ENCODE assay signal across 21 cellular contexts in genomic region chr5:123414975-123415374, GRCh38.
"Had no signal": no experiment of that assay in that cellular context is flagged by ENCODE, and none has a peak within 500 bp of the region (broad histone marks: within the 10 kb centered on the region; RNA-seq: fewer than 3 reads in every experiment).

No MANE protein-coding gene starts in this region.

- H3K27me3 ChIP-seq: body of pancreas, colonic mucosa, right atrium auricular region, tibial nerve, vagina had no signal

- H3K4me3 ChIP-seq: body of pancreas, colonic mucosa, right atrium auricular region, skin epidermis, tibial nerve, vagina had no signal

- DNase-seq: activated CD4-positive, alpha-beta T cell treated with anti-CD3 and anti-CD28 coated beads, Interleukin-2, amount 10 ng/mL, durations not matched to agents 24 days and 14 days; activated CD8-positive, alpha-beta memory T cell treated with anti-CD3 and anti-CD28 coated beads for 24 hours; activated naive CD4-positive, alpha-beta T cell treated with anti-CD3 and anti-CD28 coated beads for 36 hours; body of pancreas; central memory CD4-positive, alpha-beta T cell; colonic mucosa; foreskin fibroblast; hippocampal formation; kidney glomerular epithelial cell; midbrain; stimulated activated CD4-positive, alpha-beta T cell treated with anti-CD3 and anti-CD28 coated beads, Interleukin-15, amount 100 ng/mL, for 24 hours; stimulated activated CD4-positive, alpha-beta T cell treated with anti-CD3 and anti-CD28 coated beads, Interleukin-4, amount 100 ng/mL, for 1 hour; stimulated activated naive CD4-positive, alpha-beta T cell treated with Interleukin-2 at 50 U/mL for 16 hours; substantia nigra; T-helper 2 cell had no signal

- ATAC-seq: body of pancreas had no signal

- H3K4me1 ChIP-seq: colonic mucosa, right atrium auricular region had no signal

- H3K27ac ChIP-seq: body of pancreas, colonic mucosa, right atrium auricular region, skin epidermis, tibial nerve, vagina had no signal

- H3K27ac Mint-ChIP-seq: activated CD4-positive, alpha-beta T cell treated with anti-CD3 and anti-CD28 coated beads, Interleukin-2, amount 10 ng/mL, durations not matched to agents 24 days and 14 days; activated naive CD4-positive, alpha-beta T cell treated with anti-CD3 and anti-CD28 coated beads for 36 hours; activated T-helper 2 cell treated with anti-CD3 and anti-CD28 coated beads, Interferon-gamma antibody, Interleukin-2, Interleukin-4, amounts not matched to agents 10 μg/mL and 5 μg/mL and 100 μg/mL, durations not matched to agents 14 hours and 24 hours and 36 hours had no signal

- H3K9me3 ChIP-seq: body of pancreas, colonic mucosa, right atrium auricular region, tibial nerve, vagina had no signal

- H3K9me3 Mint-ChIP-seq: activated CD4-positive, alpha-beta T cell treated with anti-CD3 and anti-CD28 coated beads, Interleukin-2, amount 10 ng/mL, durations not matched to agents 24 days and 14 days; activated naive CD4-positive, alpha-beta T cell treated with anti-CD3 and anti-CD28 coated beads for 36 hours; activated T-helper 2 cell treated with anti-CD3 and anti-CD28 coated beads, Interferon-gamma antibody, Interleukin-2, Interleukin-4, amounts not matched to agents 10 μg/mL and 5 μg/mL and 100 μg/mL, durations not matched to agents 14 hours and 24 hours and 36 hours; neural crest cell had no signal

- H3K36me3 ChIP-seq: colonic mucosa had no signal

- H3K4me3 Mint-ChIP-seq: activated CD4-positive, alpha-beta T cell treated with anti-CD3 and anti-CD28 coated beads, Interleukin-2, amount 10 ng/mL, durations not matched to agents 24 days and 14 days; activated naive CD4-positive, alpha-beta T cell treated with anti-CD3 and anti-CD28 coated beads for 36 hours; neural crest cell had no signal

- H3K27me3 Mint-ChIP-seq: activated CD4-positive, alpha-beta T cell treated with anti-CD3 and anti-CD28 coated beads, Interleukin-2, amount 10 ng/mL, durations not matched to agents 24 days and 14 days had no signal
